Comparison of ENCODE assay signal across 8 cellular contexts in the genomic region with DNA sequence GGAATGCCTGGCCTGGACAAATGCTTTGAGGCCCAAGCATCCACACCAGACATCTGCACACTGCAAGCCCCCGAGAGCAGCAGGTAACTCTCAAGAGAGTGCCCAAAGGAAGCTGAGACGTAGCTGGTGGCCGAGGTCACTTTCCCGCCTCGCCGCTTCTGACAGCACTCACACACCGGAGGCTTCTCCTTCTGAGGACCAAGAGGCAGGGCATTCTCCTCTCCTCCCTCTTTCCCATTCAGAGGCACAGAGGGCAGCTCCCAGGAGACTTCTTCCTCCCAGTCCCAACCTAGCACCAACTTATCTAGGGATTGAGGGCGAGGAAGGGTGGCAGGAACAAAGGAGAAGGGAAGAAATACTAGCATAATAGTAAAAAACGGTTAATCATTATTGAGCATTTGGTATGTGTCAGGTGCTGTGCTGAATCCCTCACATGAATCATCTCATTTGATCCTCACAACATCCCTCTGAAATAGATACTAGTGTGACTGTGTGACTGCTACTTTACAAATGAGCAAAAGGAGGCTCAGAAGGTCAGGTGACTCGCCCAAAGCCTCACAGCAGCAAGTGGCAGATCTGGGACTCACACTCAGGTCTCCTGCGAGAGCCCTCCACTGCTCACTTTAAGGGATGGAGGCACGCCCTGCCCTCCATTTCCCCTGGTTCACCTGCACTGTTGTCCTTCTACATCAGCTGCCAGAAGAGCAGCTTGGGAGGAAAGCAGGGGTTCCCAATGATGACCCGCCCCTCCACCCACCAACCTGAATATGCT. TPM values are rescaled to one million over a fixed set of nuclear protein-coding genes. Genes with fewer than 3 reads are reported as not detected.
DNase-seq lines count a peak whose midpoint lies in the region; ATAC-seq, FAIRE-seq and TF ChIP-seq lines count a peak whose summit lies in the region.

No MANE protein-coding gene starts in this region.

- H3K9me3 ChIP-seq in kidney (ENCODE audit: control insufficient read depth in 1 of 2, low read length in 2 of 2) (no peaks in the 10 kb centered on the region), transverse colon (no peaks in the 10 kb centered on the region)

- no peaks in the 10 kb centered on the region for H3K27me3 ChIP-seq in transverse colon

- in situ Hi-C loops in transverse colon (cut with MboI; ENCODE audit: low pct_ligation_motif_present in 1 of 4, low pct_unique_long_range_greater_than_20kb in 1 of 4, low sequenced_read_pairs in 3 of 4): loop anchor here in 1 of 4 donors (25.0 kb wide), 1 partner anchor 149 kb away; a partner anchor contains a TSS

- H3K27ac ChIP-seq in kidney (ENCODE audit: low read depth in 2 of 2, low read length in 2 of 2) (no peak overlapping the region), transverse colon (peak overlapping the region; percentile 78 to 89 (median 81))

- no peak overlapping the region for H3K9ac ChIP-seq in kidney (ENCODE audit: low read length in 2 of 2)

- no peak for FAIRE-seq in kidney (lab: Jason Lieb, UNC)

- WGBS in transverse colon (ENCODE audit: low coverage in 1 of 2), 2 donors: 55 to 78% methylated on average over 2 to 13 of the region's 13 CpGs

- H3K4me1 ChIP-seq in kidney (ENCODE audit: control insufficient read depth in 1 of 2, insufficient read depth in 1 of 2, low read depth in 1 of 2, low read length in 2 of 2): peaks cover 25 to 27% of the 10 kb centered on the region in 2 donors
- H3K4me1 ChIP-seq in transverse colon: peaks cover 14 to 44% (median 24%) of the 10 kb centered on the region in 4 donors

- H3K36me3 ChIP-seq in kidney (ENCODE audit: control insufficient read depth in 1 of 2, insufficient read depth in 2 of 2, low read length in 2 of 2) (no peaks in the 10 kb centered on the region), transverse colon (no peaks in the 10 kb centered on the region)

- DNase-seq in AG10803 (ENCODE audit: low read depth) (no peak), kidney (peak; percentile 47), transverse colon (no peak), NCI-H524 treated with DMSO at 0.1 percent for 48 hours (lab: John Stamatoyannopoulos, UW) (no peak), iPS-NIHi11 (ENCODE audit: low spot score) (no peak)
- DNase-seq in activated T-cell treated with anti-CD3 and anti-CD28 coated beads, Interleukin-2, amount 50 U/mL, for 1 hour: peak; percentile 54

- intact Hi-C loops in kidney (cut with DNase I): loop anchor here (10.0 kb wide), 1 partner anchor 146 kb away; no protein-coding TSS in a partner anchor
- intact Hi-C loops in transverse colon (cut with DNase I; ENCODE audit: low total_unique reads): no loop called here

- peak; percentile 39 for ATAC-seq in HG02759 (IDR thresholded peaks at IDR 0.05; ENCODE audit: unreplicated experiment)
- no peak for ATAC-seq in HG03039 (IDR thresholded peaks at IDR 0.05; ENCODE audit: unreplicated experiment)

- no peak for TF ChIP-seq EP300 in transverse colon (IDR thresholded peaks at IDR 0.05; ENCODE audit: low read depth)

- no peak for TF ChIP-seq POLR2A in transverse colon (IDR thresholded peaks at IDR 0.05)

- H3K4me3 ChIP-seq in AG10803 (ENCODE audit: low read length): peak overlapping the region; percentile 66
- no peak overlapping the region for H3K4me3 ChIP-seq in kidney (ENCODE audit: low read length in 2 of 2)
- peak overlapping the region in 2 of 4 donors; percentile 3 to 42 for H3K4me3 ChIP-seq in transverse colon

- TF ChIP-seq CTCF in AG10803 (conservative IDR thresholded peaks at IDR 0.05; ENCODE audit: low read length) (no peak), kidney (IDR thresholded peaks at IDR 0.05; ENCODE audit: borderline replicate concordance, extremely low read depth, insufficient read depth) (no peak), transverse colon (IDR thresholded peaks at IDR 0.05) (no peak)

RNA-seq across cellular contexts. Expression of a gene that starts 41.8 kb away (rescaled TPM):
- total RNA-seq in kidney: 60.7 TPM
- polyA plus RNA-seq in kidney (ENCODE audit: insufficient read depth, low read depth, low replicate concordance): 25.6 TPM
- total RNA-seq in transverse colon: 100 to 1,000 TPM; 112 to 191 (median 136) TPM

Comparison
In these comparisons a context has a peak if more than half of its experiments do, and no peak if none do; other contexts are left out.
1. DNase-seq: peak in activated T-cell treated with anti-CD3 and anti-CD28 coated beads, Interleukin-2, amount 50 U/mL, for 1 hour (single experiment) and kidney (single experiment); none in AG10803 (single experiment), transverse colon (single experiment), NCI-H524 treated with DMSO at 0.1 percent for 48 hours (single experiment) and iPS-NIHi11 (single experiment).
2. H3K27ac ChIP-seq: peak in transverse colon (4 of 4); none in kidney (0 of 2).